Comparison of ENCODE assay signal across 27 cellular contexts in genomic region chr22:36743011-36743410, GRCh38. TPM values are rescaled to one million over a fixed set of nuclear protein-coding genes. Genes with fewer than 3 reads are reported as not detected.
DNase-seq lines count a peak whose midpoint lies in the region; ATAC-seq and TF ChIP-seq lines count a peak whose summit lies in the region.
"Had no signal": no experiment of that assay in that cellular context is flagged by ENCODE, and none has a peak within 500 bp of the region (broad histone marks: within the 10 kb centered on the region; RNA-seq: fewer than 3 reads in every experiment).

No MANE protein-coding gene starts in this region.

- ATAC-seq in RWPE2 (ENCODE audit: low read depth), result no peak
- no peak for ATAC-seq in sciatic nerve
- no peak for ATAC-seq in GM19035 (IDR thresholded peaks at IDR 0.05; ENCODE audit: unreplicated experiment)

- no peaks in the 10 kb centered on the region for H3K36me3 ChIP-seq in RWPE2 (ENCODE audit: low read depth)

- no peaks in the 10 kb centered on the region for H3K9me3 ChIP-seq in RWPE2 (ENCODE audit: severe bottlenecking)

- H3K4me3 ChIP-seq in RWPE2 (ENCODE audit: severe bottlenecking), result no peak overlapping the region
- H3K4me3 ChIP-seq: SK-N-MC had no signal

- no peaks in the 10 kb centered on the region for H3K4me1 ChIP-seq in RWPE2 (ENCODE audit: insufficient read depth, poor library complexity, severe bottlenecking)

- TF ChIP-seq CTCF in RWPE2 (IDR thresholded peaks at IDR 0.05; ENCODE audit: poor library complexity, severe bottlenecking), result no peak

- H3K27me3 ChIP-seq in RWPE2 (ENCODE audit: insufficient read depth, poor library complexity, severe bottlenecking), result no peaks in the 10 kb centered on the region

- intact Hi-C loops in sciatic nerve (cut with DNase I), result no loop called here

- H3K27ac ChIP-seq in RWPE2 (ENCODE audit: poor library complexity, severe bottlenecking), result no peak overlapping the region
- H3K27ac ChIP-seq: RWPE1, SK-N-MC had no signal

- peak; percentile 15 for DNase-seq in RWPE2 (ENCODE audit: low spot score)
- DNase-seq in dedifferentiated amniotic fluid mesenchymal stem cell (ENCODE audit: extremely low spot score), result peak; percentile 3
- DNase-seq in sciatic nerve (ENCODE audit: low spot score), result peak; percentile 12
- DNase-seq in NCI-H1417 treated with DMSO at 0.1 percent for 48 hours (lab: John Stamatoyannopoulos, UW), result no peak
- no peak for DNase-seq in NCI-H1105 treated with DMSO at 0.1 percent for 48 hours (lab: John Stamatoyannopoulos, UW)
- DNase-seq in GM19240 (ENCODE audit: insufficient read length, low spot score), result no peak
- DNase-seq: C1 segment of cervical spinal cord; CD4-positive, alpha-beta memory T cell; COR-L47; DMS53; NCI-H1092 treated with DMSO at 0.1 percent for 48 hours; NCI-H2029; NCI-H446 treated with DMSO at 0.1 percent for 48 hours; NCI-H526; NCI-H82; NK-92 treated with Interleukin-12 subunit alpha and Interleukin-12 subunit beta, amount 100 ng/mL, for 24 hours; SIG-M5 had no signal

RNA-seq across cellular contexts. Expression of gene IFT27, which starts 32.9 kb away (rescaled TPM):
- 23.9 TPM for total RNA-seq in sciatic nerve

RNA-seq across cellular contexts. Expression of gene CACNG2, which starts 39.5 kb away (rescaled TPM):
- total RNA-seq in sciatic nerve, result not detected
- total RNA-seq: A673; CD4-positive, alpha-beta memory T cell; Daoy; G401; H1; HepG2; HT1080; M059J had no signal

Comparison
In these comparisons a context has a peak if more than half of its experiments do, and no peak if none do; other contexts are left out.
1. DNase-seq: peak in RWPE2 (single experiment), dedifferentiated amniotic fluid mesenchymal stem cell (single experiment) and sciatic nerve (single experiment); none in NCI-H1417 treated with DMSO at 0.1 percent for 48 hours (single experiment), NCI-H1105 treated with DMSO at 0.1 percent for 48 hours (single experiment) and GM19240 (single experiment).